Comparison of ENCODE assay signal across 1 cellular context in the genomic region with DNA sequence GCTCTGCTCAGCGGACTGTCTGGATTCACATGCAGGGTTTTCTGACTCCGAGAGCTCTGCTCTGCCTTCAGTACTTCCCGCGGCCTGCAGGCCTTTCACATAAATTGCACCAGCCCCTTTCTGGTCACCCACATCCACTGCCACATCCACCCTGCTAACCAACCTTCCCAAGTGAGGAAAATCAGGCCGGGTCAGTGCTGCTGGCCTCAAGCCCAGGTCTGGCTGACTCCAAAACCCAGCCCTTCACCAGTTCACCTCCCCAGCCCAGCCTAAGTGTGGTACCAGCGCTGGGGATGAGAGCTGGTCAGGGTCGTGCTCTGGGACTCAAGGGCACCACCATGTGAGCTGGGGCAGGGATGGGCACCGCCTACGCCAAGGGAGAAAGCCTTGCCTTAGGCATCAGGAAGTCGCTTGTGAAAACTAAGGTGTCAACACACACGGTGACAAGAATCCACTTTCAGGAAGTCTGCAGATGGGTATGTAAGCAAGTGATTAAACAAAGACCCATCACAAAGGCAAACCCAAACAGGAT.
TF ChIP-seq lines count a peak whose summit lies in the region.

No MANE protein-coding gene starts in this region.

TF ChIP-seq in H1, 55 proteins besides CTCF, POLR2A, EP300 and RAD21:
- no peak for TF ChIP-seq BACH1 (IDR thresholded peaks at IDR 0.05; ENCODE audit: low read length)
- TF ChIP-seq, protein P1, sequence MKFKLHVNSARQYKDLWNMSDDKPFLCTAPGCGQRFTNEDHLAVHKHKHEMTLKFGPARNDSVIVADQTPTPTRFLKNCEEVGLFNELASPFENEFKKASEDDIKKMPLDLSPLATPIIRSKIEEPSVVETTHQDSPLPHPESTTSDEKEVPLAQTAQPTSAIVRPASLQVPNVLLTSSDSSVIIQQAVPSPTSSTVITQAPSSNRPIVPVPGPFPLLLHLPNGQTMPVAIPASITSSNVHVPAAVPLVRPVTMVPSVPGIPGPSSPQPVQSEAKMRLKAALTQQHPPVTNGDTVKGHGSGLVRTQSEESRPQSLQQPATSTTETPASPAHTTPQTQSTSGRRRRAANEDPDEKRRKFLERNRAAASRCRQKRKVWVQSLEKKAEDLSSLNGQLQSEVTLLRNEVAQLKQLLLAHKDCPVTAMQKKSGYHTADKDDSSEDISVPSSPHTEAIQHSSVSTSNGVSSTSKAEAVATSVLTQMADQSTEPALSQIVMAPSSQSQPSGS (IDR thresholded peaks at IDR 0.05; ENCODE audit: low read length): no peak
- no peak for TF ChIP-seq CREB1 (IDR thresholded peaks at IDR 0.05)
- no peak for TF ChIP-seq SP4 (IDR thresholded peaks at IDR 0.05; ENCODE audit: low read length)
- TF ChIP-seq POLR2AphosphoS5 (IDR thresholded peaks at IDR 0.05; ENCODE audit: low read depth, low read length): no peak
- no peak for TF ChIP-seq CBX8 (IDR thresholded peaks at IDR 0.05; ENCODE audit: borderline replicate concordance, low read depth, low read length)
- no peak for TF ChIP-seq SUZ12 (IDR thresholded peaks at IDR 0.05; ENCODE audit: low read length)
- TF ChIP-seq, protein P2, sequence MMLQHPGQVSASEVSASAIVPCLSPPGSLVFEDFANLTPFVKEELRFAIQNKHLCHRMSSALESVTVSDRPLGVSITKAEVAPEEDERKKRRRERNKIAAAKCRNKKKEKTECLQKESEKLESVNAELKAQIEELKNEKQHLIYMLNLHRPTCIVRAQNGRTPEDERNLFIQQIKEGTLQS (IDR thresholded peaks at IDR 0.05; ENCODE audit: insufficient read depth, low read depth, low read length): no peak
- no peak for TF ChIP-seq FOSL1 (IDR thresholded peaks at IDR 0.05; ENCODE audit: insufficient read depth, low read depth, low read length)
- TF ChIP-seq, protein P3, sequence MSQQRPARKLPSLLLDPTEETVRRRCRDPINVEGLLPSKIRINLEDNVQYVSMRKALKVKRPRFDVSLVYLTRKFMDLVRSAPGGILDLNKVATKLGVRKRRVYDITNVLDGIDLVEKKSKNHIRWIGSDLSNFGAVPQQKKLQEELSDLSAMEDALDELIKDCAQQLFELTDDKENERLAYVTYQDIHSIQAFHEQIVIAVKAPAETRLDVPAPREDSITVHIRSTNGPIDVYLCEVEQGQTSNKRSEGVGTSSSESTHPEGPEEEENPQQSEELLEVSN (IDR thresholded peaks at IDR 0.05): no peak
- TF ChIP-seq CTBP2 (IDR thresholded peaks at IDR 0.05; ENCODE audit: borderline replicate concordance, insufficient read depth, insufficient read length, low read length): no peak
- TF ChIP-seq ZNF274 (IDR thresholded peaks at IDR 0.05; ENCODE audit: borderline replicate concordance, extremely low read depth, low read length): no peak
- TF ChIP-seq, protein P4, sequence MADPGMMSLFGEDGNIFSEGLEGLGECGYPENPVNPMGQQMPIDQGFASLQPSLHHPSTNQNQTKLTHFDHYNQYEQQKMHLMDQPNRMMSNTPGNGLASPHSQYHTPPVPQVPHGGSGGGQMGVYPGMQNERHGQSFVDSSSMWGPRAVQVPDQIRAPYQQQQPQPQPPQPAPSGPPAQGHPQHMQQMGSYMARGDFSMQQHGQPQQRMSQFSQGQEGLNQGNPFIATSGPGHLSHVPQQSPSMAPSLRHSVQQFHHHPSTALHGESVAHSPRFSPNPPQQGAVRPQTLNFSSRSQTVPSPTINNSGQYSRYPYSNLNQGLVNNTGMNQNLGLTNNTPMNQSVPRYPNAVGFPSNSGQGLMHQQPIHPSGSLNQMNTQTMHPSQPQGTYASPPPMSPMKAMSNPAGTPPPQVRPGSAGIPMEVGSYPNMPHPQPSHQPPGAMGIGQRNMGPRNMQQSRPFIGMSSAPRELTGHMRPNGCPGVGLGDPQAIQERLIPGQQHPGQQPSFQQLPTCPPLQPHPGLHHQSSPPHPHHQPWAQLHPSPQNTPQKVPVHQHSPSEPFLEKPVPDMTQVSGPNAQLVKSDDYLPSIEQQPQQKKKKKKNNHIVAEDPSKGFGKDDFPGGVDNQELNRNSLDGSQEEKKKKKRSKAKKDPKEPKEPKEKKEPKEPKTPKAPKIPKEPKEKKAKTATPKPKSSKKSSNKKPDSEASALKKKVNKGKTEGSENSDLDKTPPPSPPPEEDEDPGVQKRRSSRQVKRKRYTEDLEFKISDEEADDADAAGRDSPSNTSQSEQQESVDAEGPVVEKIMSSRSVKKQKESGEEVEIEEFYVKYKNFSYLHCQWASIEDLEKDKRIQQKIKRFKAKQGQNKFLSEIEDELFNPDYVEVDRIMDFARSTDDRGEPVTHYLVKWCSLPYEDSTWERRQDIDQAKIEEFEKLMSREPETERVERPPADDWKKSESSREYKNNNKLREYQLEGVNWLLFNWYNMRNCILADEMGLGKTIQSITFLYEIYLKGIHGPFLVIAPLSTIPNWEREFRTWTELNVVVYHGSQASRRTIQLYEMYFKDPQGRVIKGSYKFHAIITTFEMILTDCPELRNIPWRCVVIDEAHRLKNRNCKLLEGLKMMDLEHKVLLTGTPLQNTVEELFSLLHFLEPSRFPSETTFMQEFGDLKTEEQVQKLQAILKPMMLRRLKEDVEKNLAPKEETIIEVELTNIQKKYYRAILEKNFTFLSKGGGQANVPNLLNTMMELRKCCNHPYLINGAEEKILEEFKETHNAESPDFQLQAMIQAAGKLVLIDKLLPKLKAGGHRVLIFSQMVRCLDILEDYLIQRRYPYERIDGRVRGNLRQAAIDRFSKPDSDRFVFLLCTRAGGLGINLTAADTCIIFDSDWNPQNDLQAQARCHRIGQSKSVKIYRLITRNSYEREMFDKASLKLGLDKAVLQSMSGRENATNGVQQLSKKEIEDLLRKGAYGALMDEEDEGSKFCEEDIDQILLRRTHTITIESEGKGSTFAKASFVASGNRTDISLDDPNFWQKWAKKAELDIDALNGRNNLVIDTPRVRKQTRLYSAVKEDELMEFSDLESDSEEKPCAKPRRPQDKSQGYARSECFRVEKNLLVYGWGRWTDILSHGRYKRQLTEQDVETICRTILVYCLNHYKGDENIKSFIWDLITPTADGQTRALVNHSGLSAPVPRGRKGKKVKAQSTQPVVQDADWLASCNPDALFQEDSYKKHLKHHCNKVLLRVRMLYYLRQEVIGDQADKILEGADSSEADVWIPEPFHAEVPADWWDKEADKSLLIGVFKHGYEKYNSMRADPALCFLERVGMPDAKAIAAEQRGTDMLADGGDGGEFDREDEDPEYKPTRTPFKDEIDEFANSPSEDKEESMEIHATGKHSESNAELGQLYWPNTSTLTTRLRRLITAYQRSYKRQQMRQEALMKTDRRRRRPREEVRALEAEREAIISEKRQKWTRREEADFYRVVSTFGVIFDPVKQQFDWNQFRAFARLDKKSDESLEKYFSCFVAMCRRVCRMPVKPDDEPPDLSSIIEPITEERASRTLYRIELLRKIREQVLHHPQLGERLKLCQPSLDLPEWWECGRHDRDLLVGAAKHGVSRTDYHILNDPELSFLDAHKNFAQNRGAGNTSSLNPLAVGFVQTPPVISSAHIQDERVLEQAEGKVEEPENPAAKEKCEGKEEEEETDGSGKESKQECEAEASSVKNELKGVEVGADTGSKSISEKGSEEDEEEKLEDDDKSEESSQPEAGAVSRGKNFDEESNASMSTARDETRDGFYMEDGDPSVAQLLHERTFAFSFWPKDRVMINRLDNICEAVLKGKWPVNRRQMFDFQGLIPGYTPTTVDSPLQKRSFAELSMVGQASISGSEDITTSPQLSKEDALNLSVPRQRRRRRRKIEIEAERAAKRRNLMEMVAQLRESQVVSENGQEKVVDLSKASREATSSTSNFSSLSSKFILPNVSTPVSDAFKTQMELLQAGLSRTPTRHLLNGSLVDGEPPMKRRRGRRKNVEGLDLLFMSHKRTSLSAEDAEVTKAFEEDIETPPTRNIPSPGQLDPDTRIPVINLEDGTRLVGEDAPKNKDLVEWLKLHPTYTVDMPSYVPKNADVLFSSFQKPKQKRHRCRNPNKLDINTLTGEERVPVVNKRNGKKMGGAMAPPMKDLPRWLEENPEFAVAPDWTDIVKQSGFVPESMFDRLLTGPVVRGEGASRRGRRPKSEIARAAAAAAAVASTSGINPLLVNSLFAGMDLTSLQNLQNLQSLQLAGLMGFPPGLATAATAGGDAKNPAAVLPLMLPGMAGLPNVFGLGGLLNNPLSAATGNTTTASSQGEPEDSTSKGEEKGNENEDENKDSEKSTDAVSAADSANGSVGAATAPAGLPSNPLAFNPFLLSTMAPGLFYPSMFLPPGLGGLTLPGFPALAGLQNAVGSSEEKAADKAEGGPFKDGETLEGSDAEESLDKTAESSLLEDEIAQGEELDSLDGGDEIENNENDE (IDR thresholded peaks at IDR 0.05; ENCODE audit: insufficient replicate concordance, low read length): no peak
- TF ChIP-seq JUND (IDR thresholded peaks at IDR 0.05; ENCODE audit: low read length): no peak
- no peak for TF ChIP-seq KDM4A (IDR thresholded peaks at IDR 0.05; ENCODE audit: low read depth, low read length, severe bottlenecking)
- TF ChIP-seq CBX5 (IDR thresholded peaks at IDR 0.05; ENCODE audit: low read depth, low read length): no peak
- TF ChIP-seq RFX5 (IDR thresholded peaks at IDR 0.05; ENCODE audit: borderline replicate concordance, low read depth, low read length): no peak
- TF ChIP-seq CHD1 (IDR thresholded peaks at IDR 0.05; ENCODE audit: low read depth, low read length): no peak
